12 cellular contexts compared by ENCODE assay signal in the genomic region with DNA sequence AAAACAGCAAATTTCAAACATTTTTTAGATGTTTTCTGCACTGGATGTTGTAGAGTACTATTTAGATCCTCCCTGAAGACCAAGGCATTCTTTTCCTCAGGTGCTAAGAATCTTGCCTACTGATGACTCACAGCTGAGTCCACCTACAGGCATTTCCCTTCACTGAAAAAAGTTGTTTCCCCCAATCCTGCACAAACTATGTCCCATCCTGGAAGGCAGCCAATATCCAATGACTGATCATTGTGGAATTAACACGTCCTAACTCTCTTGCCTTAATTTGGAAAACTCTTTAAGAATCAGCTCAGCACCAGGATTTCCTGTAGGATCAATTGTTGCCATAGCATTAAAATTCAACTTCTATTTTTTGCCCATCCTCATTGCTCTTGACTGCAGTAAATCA.
DNase-seq lines count a peak whose midpoint lies in the region; ATAC-seq, FAIRE-seq and TF ChIP-seq lines count a peak whose summit lies in the region.
"Had no signal": no experiment of that assay in that cellular context is flagged by ENCODE, and none has a peak within 500 bp of the region (broad histone marks: within the 10 kb centered on the region; RNA-seq: fewer than 3 reads in every experiment).

No MANE protein-coding gene starts in this region.

- peak; percentile 91 for FAIRE-seq in HTR-8/SVneo (lab: Jason Lieb, UNC)
- peak; percentile 40 for FAIRE-seq in bronchial epithelial cell (lab: Jason Lieb, UNC)

- H3K36me3 ChIP-seq in bronchial epithelial cell (ENCODE audit: control insufficient read depth, insufficient read depth, low read length) = no peaks in the 10 kb centered on the region
- H3K36me3 ChIP-seq in kidney epithelial cell (ENCODE audit: control insufficient read depth, insufficient read depth, low read length) = no peaks in the 10 kb centered on the region

- H3K27me3 ChIP-seq in bronchial epithelial cell (ENCODE audit: control insufficient read depth, insufficient read depth, low read length) (no peaks in the 10 kb centered on the region), kidney epithelial cell (ENCODE audit: control insufficient read depth, insufficient read depth, low read length) (no peaks in the 10 kb centered on the region)

- H3K4me3 ChIP-seq in bronchial epithelial cell (ENCODE audit: low read depth, low read length) (no peak overlapping the region), kidney epithelial cell (ENCODE audit: low read depth, low read length) (no peak overlapping the region)
- H3K4me3 ChIP-seq: psoas muscle had no signal

- TF ChIP-seq CTCF in bronchial epithelial cell (IDR thresholded peaks at IDR 0.05; ENCODE audit: insufficient read depth, low read length, severe bottlenecking) = no peak
- no peak for TF ChIP-seq CTCF in kidney epithelial cell (IDR thresholded peaks at IDR 0.05; ENCODE audit: insufficient read depth, low read length, poor library complexity, severe bottlenecking)

- ATAC-seq in GM21576 (IDR thresholded peaks at IDR 0.05; ENCODE audit: unreplicated experiment) = no peak
- ATAC-seq in HG03460 (IDR thresholded peaks at IDR 0.05; ENCODE audit: unreplicated experiment) = no peak
- no peak for ATAC-seq in GM18519 (IDR thresholded peaks at IDR 0.05; ENCODE audit: low FRiP score, unreplicated experiment)
- ATAC-seq: activated T-cell treated with anti-CD3 and anti-CD28 coated beads, Interleukin-2, amount 50 U/mL, for 4 hours had no signal

- DNase-seq in AG08396 (ENCODE audit: low spot score) (peak; percentile 50), HTR-8/SVneo (ENCODE audit: insufficient read length, low spot score) (peak; percentile 20), bronchial epithelial cell (ENCODE audit: low read depth) (peak; percentile 100), kidney epithelial cell (ENCODE audit: low read depth) (peak; percentile 99)
- DNase-seq in stimulated activated CD4-positive, alpha-beta T cell treated with anti-CD3 and anti-CD28 coated beads, Interleukin-2, amount 100 ng/mL, for 24 hours = no peak
- DNase-seq: activated T-cell treated with anti-CD3 and anti-CD28 coated beads, Interleukin-2, amount 50 U/mL, for 4 hours; CD4-positive, alpha-beta memory T cell; NCI-H1048; psoas muscle had no signal

Comparison
In these comparisons a context has a peak if more than half of its experiments do, and no peak if none do; other contexts are left out.
1. DNase-seq: peak in AG08396 (single experiment), HTR-8/SVneo (single experiment), bronchial epithelial cell (single experiment) and kidney epithelial cell (single experiment); none in stimulated activated CD4-positive, alpha-beta T cell treated with anti-CD3 and anti-CD28 coated beads, Interleukin-2, amount 100 ng/mL, for 24 hours (0 of 2).